12 cellular contexts compared by ENCODE assay signal in genomic region chr7:8214162-8214897, GRCh38. TPM values are rescaled to one million over a fixed set of nuclear protein-coding genes. Genes with fewer than 3 reads are reported as not detected.
DNase-seq lines count a peak whose midpoint lies in the region; ATAC-seq and TF ChIP-seq lines count a peak whose summit lies in the region.
"Had no signal": no experiment of that assay in that cellular context is flagged by ENCODE, and none has a peak within 500 bp of the region (broad histone marks: within the 10 kb centered on the region; RNA-seq: fewer than 3 reads in every experiment).

No MANE protein-coding gene starts in this region.

- H3K9me3 ChIP-seq in body of pancreas: no peaks in the 10 kb centered on the region
- H3K9me3 ChIP-seq: gastrocnemius medialis had no signal

- H3K4me1 Mint-ChIP-seq in stimulated activated naive CD8-positive, alpha-beta T cell treated with anti-CD3 and anti-CD28 coated beads, Interleukin-15, amount 100 ng/mL, for 72 hours: peaks cover 12% of the 10 kb centered on the region
- H3K4me1 Mint-ChIP-seq in activated CD8-positive, alpha-beta memory T cell treated with anti-CD3 and anti-CD28 coated beads, Interleukin-2, amount 10 ng/mL, durations not matched to agents 7 days and 5 days: peaks cover 6% of the 10 kb centered on the region

- DNase-seq in NCI-H2107 treated with DMSO at 0.1 percent for 48 hours (lab: John Stamatoyannopoulos, UW; ENCODE audit: unreplicated experiment) (peak; percentile 42), NCI-H2107 (lab: John Stamatoyannopoulos, UW) (no peak), NOMO-1 treated with dmso at 0.1 percent for 144 hours (lab: John Stamatoyannopoulos, UW; ENCODE audit: unreplicated experiment) (peak; percentile 61), fibroblast of the aortic adventitia (ENCODE audit: low read depth) (peak; percentile 50), NCI-H526 treated with DMSO at 0.1 percent for 48 hours (lab: John Stamatoyannopoulos, UW) (no peak), body of pancreas (no peak)
- DNase-seq in stimulated activated naive CD8-positive, alpha-beta T cell treated with anti-CD3 and anti-CD28 coated beads, Interleukin-15, amount 100 ng/mL, for 72 hours: no peak
- no peak for DNase-seq in activated CD8-positive, alpha-beta memory T cell treated with anti-CD3 and anti-CD28 coated beads, Interleukin-2, amount 10 ng/mL, durations not matched to agents 7 days and 5 days
- DNase-seq: activated CD4-positive, alpha-beta T cell treated with anti-CD3 and anti-CD28 coated beads, Interleukin-2, amount 10 ng/mL, durations not matched to agents 7 days and 5 days; gastrocnemius medialis; KBM-7; stimulated activated CD4-positive, alpha-beta T cell treated with anti-CD3 and anti-CD28 coated beads, Interleukin-15, amount 100 ng/mL, for 24 hours had no signal

- no peak for TF ChIP-seq POLR2A in body of pancreas (IDR thresholded peaks at IDR 0.05)

- intact Hi-C loops in body of pancreas (cut with DNase I): no loop called here

- H3K27ac ChIP-seq in body of pancreas: no peak overlapping the region
- H3K27ac ChIP-seq: gastrocnemius medialis had no signal

- no peaks in the 10 kb centered on the region for H3K9me3 Mint-ChIP-seq in stimulated activated naive CD8-positive, alpha-beta T cell treated with anti-CD3 and anti-CD28 coated beads, Interleukin-15, amount 100 ng/mL, for 72 hours
- no peaks in the 10 kb centered on the region for H3K9me3 Mint-ChIP-seq in activated CD8-positive, alpha-beta memory T cell treated with anti-CD3 and anti-CD28 coated beads, Interleukin-2, amount 10 ng/mL, durations not matched to agents 7 days and 5 days (ENCODE audit: low read depth)
- H3K9me3 Mint-ChIP-seq: activated CD4-positive, alpha-beta T cell treated with anti-CD3 and anti-CD28 coated beads, Interleukin-2, amount 10 ng/mL, durations not matched to agents 7 days and 5 days had no signal

- ATAC-seq in stimulated activated naive CD8-positive, alpha-beta T cell treated with anti-CD3 and anti-CD28 coated beads, Interleukin-15, amount 100 ng/mL, for 72 hours: peak; percentile 49
- no peak for ATAC-seq in body of pancreas
- ATAC-seq in activated CD8-positive, alpha-beta memory T cell treated with anti-CD3 and anti-CD28 coated beads, Interleukin-2, amount 10 ng/mL, durations not matched to agents 7 days and 5 days: no peak
- ATAC-seq: gastrocnemius medialis had no signal

- H3K4me1 ChIP-seq in body of pancreas: peaks cover 10% of the 10 kb centered on the region

- H3K4me3 ChIP-seq in fibroblast of the aortic adventitia (ENCODE audit: low read depth, low read length) (no peak overlapping the region), body of pancreas (no peak overlapping the region)
- H3K4me3 ChIP-seq: gastrocnemius medialis had no signal

- H3K27ac Mint-ChIP-seq in stimulated activated naive CD8-positive, alpha-beta T cell treated with anti-CD3 and anti-CD28 coated beads, Interleukin-15, amount 100 ng/mL, for 72 hours: no peak overlapping the region
- H3K27ac Mint-ChIP-seq in activated CD8-positive, alpha-beta memory T cell treated with anti-CD3 and anti-CD28 coated beads, Interleukin-2, amount 10 ng/mL, durations not matched to agents 7 days and 5 days: no peak overlapping the region
- H3K27ac Mint-ChIP-seq: activated CD4-positive, alpha-beta T cell treated with anti-CD3 and anti-CD28 coated beads, Interleukin-2, amount 10 ng/mL, durations not matched to agents 7 days and 5 days had no signal

- no peaks in the 10 kb centered on the region for H3K36me3 Mint-ChIP-seq in activated CD8-positive, alpha-beta memory T cell treated with anti-CD3 and anti-CD28 coated beads, Interleukin-2, amount 10 ng/mL, durations not matched to agents 7 days and 5 days

- TF ChIP-seq CTCF in fibroblast of the aortic adventitia (IDR thresholded peaks at IDR 0.05; ENCODE audit: insufficient read depth, low read length): no peak
- no peak for TF ChIP-seq CTCF in body of pancreas (IDR thresholded peaks at IDR 0.05)

- H3K27me3 Mint-ChIP-seq in stimulated activated naive CD8-positive, alpha-beta T cell treated with anti-CD3 and anti-CD28 coated beads, Interleukin-15, amount 100 ng/mL, for 72 hours: no peaks in the 10 kb centered on the region
- H3K27me3 Mint-ChIP-seq in activated CD8-positive, alpha-beta memory T cell treated with anti-CD3 and anti-CD28 coated beads, Interleukin-2, amount 10 ng/mL, durations not matched to agents 7 days and 5 days: no peaks in the 10 kb centered on the region
- H3K27me3 Mint-ChIP-seq: activated CD4-positive, alpha-beta T cell treated with anti-CD3 and anti-CD28 coated beads, Interleukin-2, amount 10 ng/mL, durations not matched to agents 7 days and 5 days had no signal

- H3K27me3 ChIP-seq in body of pancreas: no peaks in the 10 kb centered on the region
- H3K27me3 ChIP-seq: gastrocnemius medialis had no signal

- peaks cover 0 to 2% of the 10 kb centered on the region in 2 donors for H3K36me3 ChIP-seq in body of pancreas (replicated peaks in 1 of 2; ENCODE audit: insufficient read depth in 1 of 2, low read depth in 2 of 2)
- H3K36me3 ChIP-seq: gastrocnemius medialis had no signal

- CTCF ChIA-PET in activated CD8-positive, alpha-beta memory T cell treated with anti-CD3 and anti-CD28 coated beads, Interleukin-2, amount 10 ng/mL, durations not matched to agents 7 days and 5 days (lab: Charles Lee): interaction anchor here (0.8 to 4.9 kb wide), 7 partner anchors 12 to 646 kb away, joined by 3 to 34 read pairs (median 3); no protein-coding TSS in a partner anchor

- 42 to 67% methylated on average over 9 of the region's 9 CpGs for WGBS in body of pancreas, 2 donors

- H3K4me3 Mint-ChIP-seq in stimulated activated naive CD8-positive, alpha-beta T cell treated with anti-CD3 and anti-CD28 coated beads, Interleukin-15, amount 100 ng/mL, for 72 hours: no peak overlapping the region
- no peak overlapping the region for H3K4me3 Mint-ChIP-seq in activated CD8-positive, alpha-beta memory T cell treated with anti-CD3 and anti-CD28 coated beads, Interleukin-2, amount 10 ng/mL, durations not matched to agents 7 days and 5 days
- H3K4me3 Mint-ChIP-seq: activated CD4-positive, alpha-beta T cell treated with anti-CD3 and anti-CD28 coated beads, Interleukin-2, amount 10 ng/mL, durations not matched to agents 7 days and 5 days had no signal

RNA-seq across cellular contexts. Expression of gene ICA1, which starts 47.6 kb away (rescaled TPM):
- total RNA-seq in fibroblast of the aortic adventitia (ENCODE audit: low replicate concordance): 0.45 and 1.1 TPM in 2 replicates
- 100 to 1,000 TPM in 1 of 2 donors, 10 to 100 TPM in 1; 71.2 to 115 TPM for total RNA-seq in body of pancreas
- total RNA-seq in activated CD8-positive, alpha-beta memory T cell treated with anti-CD3 and anti-CD28 coated beads, Interleukin-2, amount 10 ng/mL, durations not matched to agents 7 days and 5 days: 1 to 10 TPM; 2.7 to 3.4 TPM

Comparison
In these comparisons a context has a peak if more than half of its experiments do, and no peak if none do; other contexts are left out.
1. DNase-seq: peak in NCI-H2107 treated with DMSO at 0.1 percent for 48 hours (single experiment), NOMO-1 treated with dmso at 0.1 percent for 144 hours (single experiment) and fibroblast of the aortic adventitia (single experiment); none in NCI-H2107 (single experiment), stimulated activated naive CD8-positive, alpha-beta T cell treated with anti-CD3 and anti-CD28 coated beads, Interleukin-15, amount 100 ng/mL, for 72 hours (0 of 2), NCI-H526 treated with DMSO at 0.1 percent for 48 hours (single experiment), body of pancreas (0 of 4) and activated CD8-positive, alpha-beta memory T cell treated with anti-CD3 and anti-CD28 coated beads, Interleukin-2, amount 10 ng/mL, durations not matched to agents 7 days and 5 days (single experiment).
2. RNA of gene ICA1, which starts 47.6 kb away (total RNA-seq): 71.2 to 115 TPM in body of pancreas; 2.7 to 3.4 TPM in activated CD8-positive, alpha-beta memory T cell treated with anti-CD3 and anti-CD28 coated beads, Interleukin-2, amount 10 ng/mL, durations not matched to agents 7 days and 5 days and 0.45 to 1.1 TPM in fibroblast of the aortic adventitia; every median in the first group is over 10 times any median in the second.